1 cellular context compared by ENCODE assay signal in genomic region chr20:58651823-58652605, GRCh38.
TF ChIP-seq lines count a peak whose summit lies in the region.

No MANE protein-coding gene starts in this region.

TF ChIP-seq in SK-N-SH treated with all-trans-retinoic acid at 6 μM for 48 hours, 23 proteins besides CTCF, POLR2A, EP300 and RAD21 (continued from another document):
- TF ChIP-seq PATZ1 (CRISPR knock-in tag; IDR thresholded peaks at IDR 0.05; ENCODE audit: borderline replicate concordance) (no peak), CREB5 (CRISPR knock-in tag; IDR thresholded peaks at IDR 0.05; ENCODE audit: low read depth) (no peak), ZFP3 (CRISPR knock-in tag; IDR thresholded peaks at IDR 0.05) (no peak), TOX (CRISPR knock-in tag; IDR thresholded peaks at IDR 0.05; ENCODE audit: borderline replicate concordance) (no peak), CSDC2 (CRISPR knock-in tag; IDR thresholded peaks at IDR 0.05) (no peak), ARNTL (CRISPR knock-in tag; IDR thresholded peaks at IDR 0.05; ENCODE audit: borderline replicate concordance, low read depth) (no peak), ISL1 (CRISPR knock-in tag; IDR thresholded peaks at IDR 0.05) (no peak), GLIS3 (CRISPR knock-in tag; IDR thresholded peaks at IDR 0.05) (no peak), CSRNP3 (CRISPR knock-in tag; IDR thresholded peaks at IDR 0.05) (no peak), SNAI2 (CRISPR knock-in tag; IDR thresholded peaks at IDR 0.05) (no peak), ZFP30 (CRISPR knock-in tag; IDR thresholded peaks at IDR 0.05) (no peak), OSR1 (CRISPR knock-in tag; IDR thresholded peaks at IDR 0.05) (no peak)
